In genomic region chr16:30054959-30055553, GRCh38 we compare ENCODE assay signal across 8 cellular contexts. TPM values are rescaled to one million over a fixed set of nuclear protein-coding genes. Genes with fewer than 3 reads are reported as not detected.
A peak's percentile ranks its signal among the peaks of the same experiment; 100 is the strongest.
DNase-seq lines count a peak whose midpoint lies in the region; ATAC-seq and TF ChIP-seq lines count a peak whose summit lies in the region.

No MANE protein-coding gene starts in this region.

- H3K27me3 ChIP-seq in DND-41 (ENCODE audit: insufficient read depth, low read length, poor library complexity) (no peaks in the 10 kb centered on the region), hepatocyte (no peaks in the 10 kb centered on the region)

- H3K79me2 ChIP-seq in DND-41 (ENCODE audit: insufficient read depth, low read length) (peaks cover 18% of the 10 kb centered on the region), hepatocyte (no peaks in the 10 kb centered on the region)

- H3K9me2 ChIP-seq in hepatocyte (replicated peaks; ENCODE audit: insufficient read depth), result no peaks in the 10 kb centered on the region

- peak overlapping the region in 1 of 2 experiments; percentile 26; a peak in 1 of 4 replicates for H3K4me3 ChIP-seq in DND-41 (ENCODE audit: low read depth in 1 of 2, low read length in 2 of 2)
- H3K4me3 ChIP-seq in hepatocyte, result no peak overlapping the region

- TF ChIP-seq CTCF in DND-41 (IDR thresholded peaks at IDR 0.05; ENCODE audit: borderline replicate concordance, extremely low read depth, low read length, poor library complexity, severe bottlenecking) (peak; percentile 71), hepatocyte (IDR thresholded peaks at IDR 0.05; ENCODE audit: poor library complexity) (peak; percentile 40)

- no peaks in the 10 kb centered on the region for H3K9me3 Mint-ChIP-seq in stimulated activated memory B cell treated with anti-CD40 and anti-IgM and Interleukin-4, amounts not matched to agents 10 μg/mL and 1 μg/mL and 100 μg/mL, for 72 hours

- H4K20me1 ChIP-seq in DND-41 (ENCODE audit: insufficient read depth, low read length) (no peaks in the 10 kb centered on the region), hepatocyte (ENCODE audit: insufficient read depth, poor library complexity, severe bottlenecking) (no peaks in the 10 kb centered on the region)

- DNase-seq in DND-41 (peak; percentile 67), M059J (ENCODE audit: low read depth) (peak; percentile 32), hepatocyte (ENCODE audit: low spot score) (no peak), COLO829 (ENCODE audit: low spot score) (no peak)
- DNase-seq in activated T-cell treated with anti-CD3 and anti-CD28 coated beads, Interleukin-2, amount 50 U/mL, for 1 hour, result peak; percentile 59

- WGBS in hepatocyte (ENCODE audit: low lambda C conversion rate, missing lambda C conversion rate), result 31% methylated on average over 10 of the region's 10 CpGs

- H2AFZ ChIP-seq in DND-41 (ENCODE audit: low read depth, low read length) (no peak overlapping the region), hepatocyte (no peak overlapping the region)

- H3K36me3 ChIP-seq in DND-41 (ENCODE audit: insufficient read depth, low read length) (peaks cover 3% of the 10 kb centered on the region; the same call in 1 of the 2 replicates), hepatocyte (replicated peaks; ENCODE audit: insufficient read depth, low read depth) (no peaks in the 10 kb centered on the region)

- no peak overlapping the region for H3K27ac Mint-ChIP-seq in stimulated activated memory B cell treated with anti-CD40 and anti-IgM and Interleukin-4, amounts not matched to agents 10 μg/mL and 1 μg/mL and 100 μg/mL, for 72 hours

- H3K27me3 Mint-ChIP-seq in stimulated activated memory B cell treated with anti-CD40 and anti-IgM and Interleukin-4, amounts not matched to agents 10 μg/mL and 1 μg/mL and 100 μg/mL, for 72 hours, result peaks cover 10% of the 10 kb centered on the region

- peak overlapping the region; percentile 42; the same call in 1 of the 2 replicates for H3K9ac ChIP-seq in DND-41 (ENCODE audit: low read depth, low read length)

- H3K4me1 ChIP-seq in DND-41 (ENCODE audit: insufficient read depth, low read length), result peaks cover 32% of the 10 kb centered on the region
- peaks cover 6% of the 10 kb centered on the region for H3K4me1 ChIP-seq in hepatocyte (ENCODE audit: insufficient read depth)

- H3K27ac ChIP-seq in DND-41 (ENCODE audit: low read length), result peak overlapping the region; percentile 41
- no peak overlapping the region for H3K27ac ChIP-seq in hepatocyte

- ATAC-seq in DND-41 (ENCODE audit: insufficient read depth, low read depth) (peak; percentile 73), GM21786 (IDR thresholded peaks at IDR 0.05; ENCODE audit: unreplicated experiment) (no peak), GM19035 (IDR thresholded peaks at IDR 0.05; ENCODE audit: unreplicated experiment) (no peak)
- ATAC-seq in stimulated activated memory B cell treated with anti-CD40 and anti-IgM and Interleukin-4, amounts not matched to agents 10 μg/mL and 1 μg/mL and 100 μg/mL, for 72 hours, result no peak

- no peaks in the 10 kb centered on the region for H3K9me3 ChIP-seq in DND-41 (ENCODE audit: insufficient read depth, low read length, severe bottlenecking)
- no peaks in the 10 kb centered on the region for H3K9me3 ChIP-seq in hepatocyte (ENCODE audit: low read depth)

- peak overlapping the region; percentile 97 for H3K4me2 ChIP-seq in DND-41 (ENCODE audit: insufficient read depth, low read length)
- no peak overlapping the region for H3K4me2 ChIP-seq in hepatocyte

- no peaks in the 10 kb centered on the region for H3K36me3 Mint-ChIP-seq in stimulated activated memory B cell treated with anti-CD40 and anti-IgM and Interleukin-4, amounts not matched to agents 10 μg/mL and 1 μg/mL and 100 μg/mL, for 72 hours

- peaks cover 8% of the 10 kb centered on the region for H3K4me1 Mint-ChIP-seq in stimulated activated memory B cell treated with anti-CD40 and anti-IgM and Interleukin-4, amounts not matched to agents 10 μg/mL and 1 μg/mL and 100 μg/mL, for 72 hours

- H3K4me3 Mint-ChIP-seq in stimulated activated memory B cell treated with anti-CD40 and anti-IgM and Interleukin-4, amounts not matched to agents 10 μg/mL and 1 μg/mL and 100 μg/mL, for 72 hours, result peak overlapping the region; percentile 5

RNA-seq across cellular contexts. Expression of gene ALDOA, which starts 10.5 kb away (rescaled TPM):
- 3,016 and 3,039 TPM in 2 replicates for total RNA-seq in M059J (2014; rRNA removed; shearing (Covaris generic))
- 392 and 397 TPM in 2 replicates for total RNA-seq in hepatocyte
- 882 and 924 TPM in 2 replicates for polyA plus RNA-seq in hepatocyte

RNA-seq across cellular contexts. Expression of gene PPP4C, which starts 20.7 kb away (rescaled TPM):
- 143 and 169 TPM in 2 replicates for total RNA-seq in M059J (2014; rRNA removed; shearing (Covaris generic))
- 107 and 123 TPM in 2 replicates for total RNA-seq in hepatocyte
- 212 and 236 TPM in 2 replicates for polyA plus RNA-seq in hepatocyte

RNA-seq across cellular contexts. Expression of gene TLCD3B, which starts 24.0 kb away (rescaled TPM):
- 0.42 TPM in 1 of 2 replicates, not detected in the other for total RNA-seq in M059J (2014; rRNA removed; shearing (Covaris generic))
- total RNA-seq in hepatocyte, result not detected in 2 replicates
- polyA plus RNA-seq in hepatocyte, result not detected in 2 replicates

RNA-seq across cellular contexts. Expression of gene C16orf92, which starts 32.1 kb away (rescaled TPM):
- total RNA-seq in M059J (2014; rRNA removed; shearing (Covaris generic)), result not detected in 2 replicates
- not detected in 2 replicates for total RNA-seq in hepatocyte
- polyA plus RNA-seq in hepatocyte, result not detected in 2 replicates

RNA-seq across cellular contexts. Expression of gene TBX6, which starts 36.7 kb away (rescaled TPM):
- 0.39 TPM in 1 of 2 replicates, not detected in the other for total RNA-seq in M059J (2014; rRNA removed; shearing (Covaris generic))
- 0.56 and 0.60 TPM in 2 replicates for total RNA-seq in hepatocyte
- polyA plus RNA-seq in hepatocyte, result 0.10 and 0.19 TPM in 2 replicates

Comparison
In these comparisons a context has a peak if more than half of its experiments do, and no peak if none do; other contexts are left out.
1. DNase-seq: peak in DND-41 (single experiment), M059J (single experiment) and activated T-cell treated with anti-CD3 and anti-CD28 coated beads, Interleukin-2, amount 50 U/mL, for 1 hour (single experiment); none in hepatocyte (single experiment) and COLO829 (single experiment).